In the genomic region with DNA sequence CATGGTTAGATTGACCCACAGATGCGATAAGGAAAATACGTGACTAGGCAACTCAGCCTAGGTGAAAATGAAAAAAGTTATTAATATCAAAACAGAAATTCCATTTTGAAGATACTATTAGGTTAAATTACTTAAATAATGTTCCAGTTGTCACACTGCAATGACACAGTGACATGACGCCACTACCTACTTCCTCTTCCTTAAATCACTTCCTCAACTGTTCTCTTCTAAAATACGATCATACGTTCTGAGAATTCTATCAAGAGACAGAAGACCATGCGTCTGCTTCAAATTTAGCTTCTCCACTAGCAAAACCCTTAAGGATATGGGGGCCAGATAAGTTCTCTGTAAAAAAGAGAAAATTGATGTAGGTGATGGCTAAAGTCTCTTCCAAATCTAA, we compare ENCODE assay signal across 2 cellular contexts.
TF ChIP-seq lines count a peak whose summit lies in the region.

No MANE protein-coding gene starts in this region.

TF ChIP-seq in HepG2, 621 proteins besides CTCF, POLR2A, EP300 and RAD21 (continued from another document):
- TF ChIP-seq ZFYVE20 (CRISPR knock-in tag; IDR thresholded peaks at IDR 0.05; ENCODE audit: borderline replicate concordance, low read depth) (no peak), SAFB2 (CRISPR knock-in tag; IDR thresholded peaks at IDR 0.05; ENCODE audit: borderline replicate concordance, low read depth) (no peak), ZNF7 (CRISPR knock-in tag; IDR thresholded peaks at IDR 0.05) (no peak)

TF ChIP-seq in HEK293T, 16 proteins besides CTCF, POLR2A, EP300 and RAD21 (continued from another document):
- TF ChIP-seq FOXK2 (IDR thresholded peaks at IDR 0.05) (no peak), ZNF384 (IDR thresholded peaks at IDR 0.05) (no peak), ARNT (IDR thresholded peaks at IDR 0.05) (no peak), LEF1 (IDR thresholded peaks at IDR 0.05; ENCODE audit: borderline replicate concordance) (no peak), HDGF (IDR thresholded peaks at IDR 0.05; ENCODE audit: borderline replicate concordance) (no peak), ELF4 (IDR thresholded peaks at IDR 0.05) (no peak)
TF ChIP-seq in HEK293T: peak in this region for 0.
